ENCODE assay signal across 33 cellular contexts in genomic region chr1:25130895-25131294, GRCh38.
"Had no signal": no experiment of that assay in that cellular context is flagged by ENCODE, and none has a peak within 500 bp of the region (broad histone marks: within the 10 kb centered on the region; RNA-seq: fewer than 3 reads in every experiment).

No MANE protein-coding gene starts in this region.

- H3K27ac Mint-ChIP-seq: immature natural killer cell; naive thymus-derived CD8-positive, alpha-beta T cell; nephron; stimulated activated effector memory CD8-positive, alpha-beta T cell treated with anti-CD3 and anti-CD28 coated beads, Interleukin-12 subunit alpha, Interleukin-12 subunit beta, amount 100 ng/mL, for 72 hours; stimulated activated naive CD8-positive, alpha-beta T cell treated with anti-CD3 and anti-CD28 coated beads, Interleukin-15, Interleukin-2, amounts not matched to agents 100 ng/mL and 50 ng/mL, for 24 hours had no signal

- H3K36me3 Mint-ChIP-seq: immature natural killer cell; naive thymus-derived CD8-positive, alpha-beta T cell; stimulated activated effector memory CD8-positive, alpha-beta T cell treated with anti-CD3 and anti-CD28 coated beads, Interleukin-12 subunit alpha, Interleukin-12 subunit beta, amount 100 ng/mL, for 72 hours had no signal

- H3K4me1 Mint-ChIP-seq: immature natural killer cell; naive thymus-derived CD8-positive, alpha-beta T cell; stimulated activated effector memory CD8-positive, alpha-beta T cell treated with anti-CD3 and anti-CD28 coated beads, Interleukin-12 subunit alpha, Interleukin-12 subunit beta, amount 100 ng/mL, for 72 hours had no signal

- H3K36me3 ChIP-seq: left lung, lower lobe of right lung, pancreas, prostate gland, suprapubic skin, thoracic aorta, tibial artery, upper lobe of right lung had no signal

- FAIRE-seq: islet of Langerhans, kidney, pancreas, urothelium cell line had no signal

- H3K9me3 ChIP-seq: left lung, lower lobe of right lung, pancreas, prostate gland, suprapubic skin, thoracic aorta, upper lobe of right lung had no signal

- H3K4me3 ChIP-seq: left lung, lower lobe of right lung, pancreas, prostate gland, skin epidermis, suprapubic skin, thoracic aorta, tibial artery, upper lobe of right lung had no signal

- H3K27ac ChIP-seq: left lung, lower lobe of right lung, pancreas, prostate gland, skin epidermis, suprapubic skin, thoracic aorta, tibial artery, upper lobe of right lung had no signal

- H3K9me3 Mint-ChIP-seq: immature natural killer cell; nephron; neural crest cell; stimulated activated effector memory CD8-positive, alpha-beta T cell treated with anti-CD3 and anti-CD28 coated beads, Interleukin-12 subunit alpha, Interleukin-12 subunit beta, amount 100 ng/mL, for 72 hours; stimulated activated naive CD8-positive, alpha-beta T cell treated with anti-CD3 and anti-CD28 coated beads, Interleukin-15, Interleukin-2, amounts not matched to agents 100 ng/mL and 50 ng/mL, for 24 hours had no signal

- H3K27me3 Mint-ChIP-seq: naive thymus-derived CD8-positive, alpha-beta T cell; stimulated activated naive CD8-positive, alpha-beta T cell treated with anti-CD3 and anti-CD28 coated beads, Interleukin-15, Interleukin-2, amounts not matched to agents 100 ng/mL and 50 ng/mL, for 24 hours had no signal

- H3K27me3 ChIP-seq: pancreas, suprapubic skin, upper lobe of right lung had no signal

- H3K4me3 Mint-ChIP-seq: immature natural killer cell; naive thymus-derived CD8-positive, alpha-beta T cell; nephron; neural crest cell; stimulated activated effector memory CD8-positive, alpha-beta T cell treated with anti-CD3 and anti-CD28 coated beads, Interleukin-12 subunit alpha, Interleukin-12 subunit beta, amount 100 ng/mL, for 72 hours; stimulated activated naive CD8-positive, alpha-beta T cell treated with anti-CD3 and anti-CD28 coated beads, Interleukin-15, Interleukin-2, amounts not matched to agents 100 ng/mL and 50 ng/mL, for 24 hours had no signal

- DNase-seq: hypothalamus; immature natural killer cell; kidney; left colon; left lung; lower lobe of right lung; mammary epithelial cell; mesenchymal stem cell; naive thymus-derived CD8-positive, alpha-beta T cell; nucleus accumbens; pancreas; posterior cingulate gyrus; retina; right cardiac atrium; stimulated activated CD4-positive, alpha-beta T cell treated with anti-CD3 and anti-CD28 coated beads, Interleukin-12 subunit alpha, Interleukin-12 subunit beta, amount 100 ng/mL, for 4 hours; stimulated activated CD4-positive, alpha-beta T cell treated with anti-CD3 and anti-CD28 coated beads, Interleukin-15, amount 100 ng/mL, for 24 hours; stimulated activated CD4-positive, alpha-beta T cell treated with anti-CD3 and anti-CD28 coated beads, Interleukin-2, amount 100 ng/mL, for 24 hours; stimulated activated CD4-positive, alpha-beta T cell treated with anti-CD3 and anti-CD28 coated beads, Interleukin-4, amount 100 ng/mL, for 1 hour; stimulated activated naive CD4-positive, alpha-beta T cell; trophoblast cell; upper lobe of right lung had no signal

- H3K4me1 ChIP-seq: lower lobe of right lung, pancreas, prostate gland, suprapubic skin, tibial artery, upper lobe of right lung had no signal

- ATAC-seq: left colon; left lung; lower lobe of right lung; naive thymus-derived CD8-positive, alpha-beta T cell; pancreas; right cardiac atrium; sciatic nerve; stimulated activated effector memory CD8-positive, alpha-beta T cell treated with anti-CD3 and anti-CD28 coated beads, Interleukin-12 subunit alpha, Interleukin-12 subunit beta, amount 100 ng/mL, for 72 hours; upper lobe of right lung had no signal
